11 cellular contexts compared by ENCODE assay signal in the genomic region with DNA sequence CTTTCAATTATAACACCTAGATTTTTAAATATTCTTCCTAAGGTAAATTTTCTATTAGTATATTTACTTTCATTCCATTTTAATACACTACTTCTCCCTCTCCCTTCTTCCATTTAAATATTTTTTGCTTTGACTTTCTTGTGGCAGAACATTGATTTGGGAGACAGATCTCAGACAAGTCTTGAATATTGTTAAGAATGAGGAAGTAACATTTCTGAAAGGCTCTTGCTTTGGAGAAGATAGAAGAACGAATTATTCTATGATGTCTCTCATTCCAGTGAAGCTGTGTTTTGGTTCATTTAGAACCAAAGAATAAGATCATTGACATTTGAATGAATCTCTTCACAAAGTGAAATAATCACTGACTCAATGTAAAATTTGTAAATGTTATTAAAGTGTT. TPM values are rescaled to one million over a fixed set of nuclear protein-coding genes. Genes with fewer than 3 reads are reported as not detected.
A peak's percentile ranks its signal among the peaks of the same experiment; 100 is the strongest.
DNase-seq lines count a peak whose midpoint lies in the region; ATAC-seq and TF ChIP-seq lines count a peak whose summit lies in the region.
"Had no signal": no experiment of that assay in that cellular context is flagged by ENCODE, and none has a peak within 500 bp of the region (broad histone marks: within the 10 kb centered on the region; RNA-seq: fewer than 3 reads in every experiment).

No MANE protein-coding gene starts in this region.

- no peaks in the 10 kb centered on the region for H3K9me3 ChIP-seq in naive thymus-derived CD4-positive, alpha-beta T cell (ENCODE audit: control insufficient read depth in 2 of 3, low read length in 3 of 3)
- H3K9me3 ChIP-seq in BE2C = no peaks in the 10 kb centered on the region

- CTCF ChIA-PET in Calu3 (lab: Charles Lee) = interaction anchor here (1.5 to 1.8 kb wide), 2 partner anchors 11 to 74 kb away, joined by 3 to 9 read pairs; no protein-coding TSS in a partner anchor
- CTCF ChIA-PET in naive thymus-derived CD4-positive, alpha-beta T cell (lab: Charles Lee) = no interaction called here

- H3K36me3 ChIP-seq in naive thymus-derived CD4-positive, alpha-beta T cell (ENCODE audit: control insufficient read depth in 2 of 3, insufficient read depth in 3 of 3, low read length in 3 of 3) = peaks cover 0 to 5% (median 0%) of the 10 kb centered on the region in 3 experiments
- H3K36me3 ChIP-seq in BE2C = peaks cover 16% of the 10 kb centered on the region

- peaks cover 48% of the 10 kb centered on the region for H3K36me3 Mint-ChIP-seq in Calu3 (ENCODE audit: insufficient read depth, unreplicated experiment)
- peaks cover 2% of the 10 kb centered on the region for H3K36me3 Mint-ChIP-seq in IgD-negative memory B cell
- peaks cover 50% of the 10 kb centered on the region for H3K36me3 Mint-ChIP-seq in activated T-helper 17 cell treated with anti-CD3 and anti-CD28 coated beads, Interleukin-2, amount 50 U/mL, for 72 hours (ENCODE audit: low read depth)
- H3K36me3 Mint-ChIP-seq in naive thymus-derived CD4-positive, alpha-beta T cell = peaks cover 0 to 8% (median 0%) of the 10 kb centered on the region in 5 donors

- no peak for ATAC-seq in activated T-helper 17 cell treated with anti-CD3 and anti-CD28 coated beads, Interleukin-2, amount 50 U/mL, for 72 hours (replicated peaks)
- ATAC-seq in naive thymus-derived CD4-positive, alpha-beta T cell = no peak
- ATAC-seq in HG02798 (IDR thresholded peaks at IDR 0.05; ENCODE audit: poor library complexity, unreplicated experiment) (no peak), left ventricle myocardium superior (no peak), Right ventricle myocardium superior (ENCODE audit: poor library complexity) (no peak)
- ATAC-seq: left colon had no signal

- H3K27ac Mint-ChIP-seq in Calu3 (ENCODE audit: unreplicated experiment) (peak overlapping the region; percentile 66), IgD-negative memory B cell (peak overlapping the region in 2 of 3 donors; percentile 57 to 73)
- H3K27ac Mint-ChIP-seq in activated T-helper 17 cell treated with anti-CD3 and anti-CD28 coated beads, Interleukin-2, amount 50 U/mL, for 72 hours = peak overlapping the region; percentile 21
- H3K27ac Mint-ChIP-seq in naive thymus-derived CD4-positive, alpha-beta T cell = peak overlapping the region in 4 of 9 donors; percentile 7 to 70 (median 36)

- peaks cover 11 to 16% of the 10 kb centered on the region in 2 donors for H3K4me1 ChIP-seq in naive thymus-derived CD4-positive, alpha-beta T cell (ENCODE audit: control insufficient read depth in 2 of 2, insufficient read depth in 2 of 2, low read length in 2 of 2)
- H3K4me1 ChIP-seq in BE2C = no peaks in the 10 kb centered on the region

- H3K4me3 Mint-ChIP-seq in Calu3 (ENCODE audit: low read depth, unreplicated experiment) = peak overlapping the region; percentile 89
- H3K4me3 Mint-ChIP-seq in IgD-negative memory B cell = peak overlapping the region in 3 of 4 donors; percentile 58 to 97 (median 72)
- H3K4me3 Mint-ChIP-seq in activated T-helper 17 cell treated with anti-CD3 and anti-CD28 coated beads, Interleukin-2, amount 50 U/mL, for 72 hours = peak overlapping the region; percentile 95
- peak overlapping the region; percentile 5 to 98 (median 66) for H3K4me3 Mint-ChIP-seq in naive thymus-derived CD4-positive, alpha-beta T cell

- DNase-seq in Calu3 = no peak
- no peak for DNase-seq in naive thymus-derived CD4-positive, alpha-beta T cell
- DNase-seq in BE2C = no peak
- DNase-seq in left ventricle myocardium superior = no peak
- DNase-seq in Right ventricle myocardium superior = no peak
- DNase-seq: left colon; SHP77; stimulated activated CD4-positive, alpha-beta T cell treated with anti-CD3 and anti-CD28 coated beads, Interleukin-12 subunit alpha, Interleukin-12 subunit beta, amount 100 ng/mL, for 4 hours had no signal

- no TSS peak for BruUV-seq in Calu3 (replicated peaks; lab: Mats Ljungman, UMichigan)

- H3K27ac ChIP-seq in naive thymus-derived CD4-positive, alpha-beta T cell (ENCODE audit: low read depth, low read length) = no peak overlapping the region

- intact Hi-C loops in Calu3 (cut with micrococcal nuclease; ENCODE audit: unreplicated experiment) (loop anchor here (5.0 kb wide), 1 partner anchor 75 kb away; the partner anchor contains the start of gene TMEM41B), left ventricle myocardium superior (cut with micrococcal nuclease) (no loop called here), Right ventricle myocardium superior (cut with DNase I) (no loop called here)
- intact Hi-C loops in naive thymus-derived CD4-positive, alpha-beta T cell (cut with micrococcal nuclease) = loop anchor here in 1 of 2 donors (5.0 to 10.0 kb wide), 2 partner anchors 125 to 918 kb away; partner anchors contain the start of gene ADM

- no peak for TF ChIP-seq CTCF in Calu3 (IDR thresholded peaks at IDR 0.05; ENCODE audit: unreplicated experiment)
- TF ChIP-seq CTCF in BE2C (IDR thresholded peaks at IDR 0.05; ENCODE audit: low read depth, low read length) = no peak

- H3K4me3 ChIP-seq in naive thymus-derived CD4-positive, alpha-beta T cell (ENCODE audit: low read length) = no peak overlapping the region
- H3K4me3 ChIP-seq in BE2C (ENCODE audit: low read depth, low read length) = no peak overlapping the region

- H3K27me3 Mint-ChIP-seq in Calu3 (ENCODE audit: unreplicated experiment) (no peaks in the 10 kb centered on the region), IgD-negative memory B cell (no peaks in the 10 kb centered on the region)
- H3K27me3 Mint-ChIP-seq in activated T-helper 17 cell treated with anti-CD3 and anti-CD28 coated beads, Interleukin-2, amount 50 U/mL, for 72 hours = no peaks in the 10 kb centered on the region
- no peaks in the 10 kb centered on the region for H3K27me3 Mint-ChIP-seq in naive thymus-derived CD4-positive, alpha-beta T cell

- H3K9me3 Mint-ChIP-seq in Calu3 (ENCODE audit: low read depth, unreplicated experiment) (no peaks in the 10 kb centered on the region), IgD-negative memory B cell (no peaks in the 10 kb centered on the region)
- no peaks in the 10 kb centered on the region for H3K9me3 Mint-ChIP-seq in activated T-helper 17 cell treated with anti-CD3 and anti-CD28 coated beads, Interleukin-2, amount 50 U/mL, for 72 hours
- no peaks in the 10 kb centered on the region for H3K9me3 Mint-ChIP-seq in naive thymus-derived CD4-positive, alpha-beta T cell

- H3K27me3 ChIP-seq in naive thymus-derived CD4-positive, alpha-beta T cell (ENCODE audit: control insufficient read depth in 2 of 2, insufficient read depth in 2 of 2, low read length in 2 of 2) = no peaks in the 10 kb centered on the region
- H3K27me3 ChIP-seq in BE2C = no peaks in the 10 kb centered on the region

- POLR2A ChIA-PET in naive thymus-derived CD4-positive, alpha-beta T cell (lab: Charles Lee) = interaction anchor here (1.6 to 4.2 kb wide), 3 partner anchors 8 to 72 kb away, joined by 4 to 29 read pairs (median 8); partner anchors contain the start of gene TMEM41B

- H3K4me1 Mint-ChIP-seq in Calu3 (ENCODE audit: low read depth, unreplicated experiment) (peaks cover 17% of the 10 kb centered on the region), IgD-negative memory B cell (peaks cover 22 to 28% (median 23%) of the 10 kb centered on the region in 3 donors)
- H3K4me1 Mint-ChIP-seq in activated T-helper 17 cell treated with anti-CD3 and anti-CD28 coated beads, Interleukin-2, amount 50 U/mL, for 72 hours = peaks cover 21% of the 10 kb centered on the region
- peaks cover 25 to 62% (median 46%) of the 10 kb centered on the region in 7 donors for H3K4me1 Mint-ChIP-seq in naive thymus-derived CD4-positive, alpha-beta T cell

RNA-seq across cellular contexts. Expression of gene IPO7, which starts 2.4 kb away (rescaled TPM):
- total RNA-seq in Calu3 (2022) (139 and 170 TPM in 2 replicates), left ventricle myocardium superior (146 TPM), Right ventricle myocardium superior (130 TPM)
- 3.0 TPM for polyA plus RNA-seq in IgD-negative memory B cell
- 100 to 1,000 TPM in 1 of 2 donors, 10 to 100 TPM in 1; 70.5 to 150 TPM for total RNA-seq in activated T-helper 17 cell treated with anti-CD3 and anti-CD28 coated beads, Interleukin-2, amount 50 U/mL, for 72 hours
- 100 to 1,000 TPM in 1 of 5 experiments, 10 to 100 TPM in 4; 47.3 to 105 (median 61.3) TPM for total RNA-seq in naive thymus-derived CD4-positive, alpha-beta T cell
- 1 to 10 TPM; 4.1 to 7.7 TPM for polyA plus RNA-seq in naive thymus-derived CD4-positive, alpha-beta T cell
- polyA plus RNA-seq in BE2C (2012; ENCODE audit: insufficient read depth, insufficient read length, low read depth) = 33.1 TPM
